In genomic region chr12:110244829-110245228, GRCh38 we compare ENCODE assay signal across 1 cellular context.
A peak's percentile ranks its signal among the peaks of the same experiment; 100 is the strongest.
TF ChIP-seq lines count a peak whose summit lies in the region.

No MANE protein-coding gene starts in this region.

TF ChIP-seq in HepG2, 621 proteins besides CTCF, POLR2A, EP300 and RAD21:
- TF ChIP-seq ZNF768 (CRISPR knock-in tag; IDR thresholded peaks at IDR 0.05) (peak; percentile 91), ATRX (CRISPR knock-in tag; IDR thresholded peaks at IDR 0.05; ENCODE audit: borderline replicate concordance) (no peak)
